ENCODE assay signal across 18 cellular contexts in genomic region chr9:112203536-112203935, GRCh38. TPM values are rescaled to one million over a fixed set of nuclear protein-coding genes. Genes with fewer than 3 reads are reported as not detected.
DNase-seq lines count a peak whose midpoint lies in the region; FAIRE-seq and TF ChIP-seq lines count a peak whose summit lies in the region.
"Had no signal": no experiment of that assay in that cellular context is flagged by ENCODE, and none has a peak within 500 bp of the region (broad histone marks: within the 10 kb centered on the region; RNA-seq: fewer than 3 reads in every experiment).

No MANE protein-coding gene starts in this region.

- DNase-seq in Caki2 (ENCODE audit: low read depth) (peak; percentile 56), NCI-H226 (peak; percentile 53), cardiac fibroblast (ENCODE audit: low read depth in 2 of 2) (peak; percentile 48 to 71), kidney glomerular epithelial cell (lab: John Stamatoyannopoulos, UW) (peak; percentile 54), NCI-H510A treated with DMSO at 0.1 percent for 48 hours (lab: John Stamatoyannopoulos, UW) (no peak), frontal cortex (ENCODE audit: low spot score in 2 of 2) (no peak), HuH-7.5 (ENCODE audit: low spot score) (no peak)
- DNase-seq in central memory CD4-positive, alpha-beta T cell = no peak
- DNase-seq: COR-L47; effector memory CD8-positive, alpha-beta T cell; glutamatergic neuron; immature natural killer cell; NCI-H187; NCI-H524; PC-9; uterus had no signal

- TF ChIP-seq CTCF in cardiac fibroblast (IDR thresholded peaks at IDR 0.05; ENCODE audit: low read depth, low read length) = no peak

- in situ Hi-C loops in Caki2 (cut with HindIII; ENCODE audit: low pct_unique_long_range_greater_than_20kb, low sequenced_read_pairs) = no loop called here

- FAIRE-seq in frontal cortex (lab: Jason Lieb, UNC) = no peak
- FAIRE-seq: H1 had no signal

- no peak overlapping the region for H3K4me3 ChIP-seq in cardiac fibroblast (replicated peaks in 1 of 2; ENCODE audit: low read depth in 2 of 2, low read length in 2 of 2)
- H3K4me3 ChIP-seq: PC-9, right atrium auricular region, uterus had no signal

RNA-seq across cellular contexts. Expression of gene SUSD1, which starts 28.4 kb away (rescaled TPM):
- total RNA-seq in Caki2 (2014; rRNA removed; shearing (Covaris generic); ENCODE audit: low replicate concordance) = 20.3 and 34.6 TPM in 2 replicates
- 63.6 TPM for total RNA-seq in frontal cortex

Comparison
In these comparisons a context has a peak if more than half of its experiments do, and no peak if none do; other contexts are left out.
1. DNase-seq: peak in Caki2 (single experiment), NCI-H226 (single experiment), cardiac fibroblast (2 of 2) and kidney glomerular epithelial cell (single experiment); none in NCI-H510A treated with DMSO at 0.1 percent for 48 hours (single experiment), frontal cortex (0 of 2), central memory CD4-positive, alpha-beta T cell (single experiment) and HuH-7.5 (single experiment).